12 cellular contexts compared by ENCODE assay signal in genomic region chr3:180278583-180279188, GRCh38.
DNase-seq lines count a peak whose midpoint lies in the region; ATAC-seq and TF ChIP-seq lines count a peak whose summit lies in the region.
"Had no signal": no experiment of that assay in that cellular context is flagged by ENCODE, and none has a peak within 500 bp of the region (broad histone marks: within the 10 kb centered on the region; RNA-seq: fewer than 3 reads in every experiment).

No MANE protein-coding gene starts in this region.

- ATAC-seq in GM19467 (IDR thresholded peaks at IDR 0.05; ENCODE audit: unreplicated experiment) (peak; percentile 96), HG03039 (IDR thresholded peaks at IDR 0.05; ENCODE audit: unreplicated experiment) (peak; percentile 90)

- no peak for TF ChIP-seq CTCF in GM10266 (IDR thresholded peaks at IDR 0.05; ENCODE audit: control insufficient read depth, insufficient read depth, low read depth, missing control alignments)

- peak; percentile 51 for DNase-seq in GM10266 (ENCODE audit: extremely low spot score)
- peak; percentile 97 for DNase-seq in NOMO-1 treated with DMSO at 0.1 percent for 48 hours (lab: John Stamatoyannopoulos, UW; ENCODE audit: unreplicated experiment)
- no peak for DNase-seq in stimulated activated CD4-positive, alpha-beta T cell treated with anti-CD3 and anti-CD28 coated beads, Interleukin-2, amount 100 ng/mL, for 48 hours
- no peak for DNase-seq in activated naive CD4-positive, alpha-beta T cell treated with anti-CD3 and anti-CD28 coated beads, Interleukin-2, amount 50 U/mL, for 16 hours
- DNase-seq in NCI-H510A treated with DMSO at 0.1 percent for 48 hours (lab: John Stamatoyannopoulos, UW), result no peak
- DNase-seq in DMS153 treated with DMSO at 0.1 percent for 48 hours (lab: John Stamatoyannopoulos, UW; ENCODE audit: unreplicated experiment), result no peak
- DNase-seq: activated naive CD4-positive, alpha-beta T cell treated with Interleukin-2 at 50 U/mL for 16 hours; BE2C; endodermal cell; NCI-H1105 had no signal

Comparison
In these comparisons a context has a peak if more than half of its experiments do, and no peak if none do; other contexts are left out.
1. DNase-seq: peak in GM10266 (single experiment) and NOMO-1 treated with DMSO at 0.1 percent for 48 hours (single experiment); none in stimulated activated CD4-positive, alpha-beta T cell treated with anti-CD3 and anti-CD28 coated beads, Interleukin-2, amount 100 ng/mL, for 48 hours (0 of 2), activated naive CD4-positive, alpha-beta T cell treated with anti-CD3 and anti-CD28 coated beads, Interleukin-2, amount 50 U/mL, for 16 hours (single experiment), NCI-H510A treated with DMSO at 0.1 percent for 48 hours (single experiment) and DMS153 treated with DMSO at 0.1 percent for 48 hours (single experiment).